8 cellular contexts compared by ENCODE assay signal in the genomic region with DNA sequence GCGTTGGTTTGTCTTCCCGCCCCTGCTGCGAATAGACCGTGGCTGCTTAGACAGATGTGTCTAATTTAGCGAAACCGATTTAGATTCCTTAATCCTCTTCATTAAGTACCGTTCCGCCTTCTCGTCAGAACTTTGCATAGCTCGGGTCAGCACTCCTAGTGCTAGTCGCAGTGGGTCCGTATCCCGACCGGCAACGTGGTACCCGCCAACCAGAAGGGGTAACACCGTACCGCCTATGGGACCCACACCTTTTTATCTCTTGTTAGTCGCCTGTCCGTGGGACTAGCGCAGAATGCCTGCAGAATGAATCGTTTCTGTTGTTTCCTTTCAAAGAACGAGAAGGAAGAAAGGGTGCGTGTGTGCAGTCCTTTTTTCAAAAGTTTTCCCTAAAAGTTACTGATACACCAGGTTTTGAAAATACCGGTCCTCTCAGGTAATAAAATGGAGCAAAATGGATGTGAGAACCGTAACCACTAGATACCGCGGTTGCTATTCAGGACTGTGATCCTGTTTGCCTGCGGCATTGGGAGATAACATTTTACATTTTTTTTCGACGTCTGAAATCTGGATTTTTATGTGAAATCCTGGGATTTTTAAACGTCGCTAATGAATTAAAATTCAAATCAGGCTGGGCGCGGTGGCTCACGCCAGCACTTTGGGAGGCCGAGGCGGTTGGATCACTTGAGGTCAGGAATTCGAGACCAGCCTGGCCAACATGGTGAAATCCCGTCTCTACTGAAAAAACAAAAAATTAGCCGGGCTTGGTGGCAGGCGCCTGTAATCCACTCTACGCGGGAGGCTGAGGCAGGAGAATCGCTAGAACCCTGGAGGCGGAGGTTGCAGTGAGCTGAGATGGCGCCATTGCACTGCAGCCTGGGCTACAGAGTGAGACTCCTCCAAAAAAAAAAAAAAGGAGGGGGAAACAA. TPM values are rescaled to one million over a fixed set of nuclear protein-coding genes. Genes with fewer than 3 reads are reported as not detected.
DNase-seq lines count a peak whose midpoint lies in the region; ATAC-seq lines count a peak whose summit lies in the region.

No MANE protein-coding gene starts in this region.

- peak overlapping the region; percentile 90 for H2AFZ ChIP-seq in GM23248

- H3K4me2 ChIP-seq in GM23248 (ENCODE audit: unreplicated experiment) = peak overlapping the region; percentile 98

- H3K9me3 Mint-ChIP-seq in natural killer cell treated with Interleukin-12 subunit alpha and Interleukin-12 subunit beta and Interleukin-15 and Interleukin-18, amount 100 ng/mL, for 72 hours = no peaks in the 10 kb centered on the region

- H3F3A ChIP-seq in GM23248 (ENCODE audit: insufficient read depth) = peaks cover 30% of the 10 kb centered on the region

- H3K9ac ChIP-seq in GM23248 (peak overlapping the region; percentile 98), duodenal mucosa (ENCODE audit: low read depth in 1 of 2, low read length in 2 of 2) (peak overlapping the region; percentile 48 to 100)

- H3K36me3 ChIP-seq in GM23248 (ENCODE audit: low read depth) (peaks cover 23% of the 10 kb centered on the region), duodenal mucosa (ENCODE audit: control insufficient read depth in 1 of 2, insufficient read depth in 2 of 2, low read length in 2 of 2) (peaks cover 20 to 24% of the 10 kb centered on the region in 2 donors)

- peak overlapping the region; percentile 92 for H3K27ac ChIP-seq in GM23248
- H3K27ac ChIP-seq in duodenal mucosa (ENCODE audit: low read depth, low read length) = peak overlapping the region; percentile 51

- 4% methylated on average over 47 of the region's 47 CpGs for WGBS in GM23248 (ENCODE audit: low coverage in 1 of 2, low lambda C conversion rate in 2 of 2, missing lambda C conversion rate in 2 of 2), 2 experiments

- peak overlapping the region; percentile 99 for H3K4me3 ChIP-seq in GM23248
- H3K4me3 ChIP-seq in duodenal mucosa (ENCODE audit: low read depth in 1 of 2, low read length in 2 of 2) = peak overlapping the region; percentile 99

- H3K27ac Mint-ChIP-seq in natural killer cell treated with Interleukin-12 subunit alpha and Interleukin-12 subunit beta and Interleukin-15 and Interleukin-18, amount 100 ng/mL, for 72 hours = peak overlapping the region; percentile 100

- H4K20me1 ChIP-seq in GM23248 (ENCODE audit: insufficient read depth) = peaks cover 20% of the 10 kb centered on the region

- H3K9me3 ChIP-seq in GM23248 (ENCODE audit: low read depth) (no peaks in the 10 kb centered on the region), duodenal mucosa (ENCODE audit: control insufficient read depth in 1 of 2, low read length in 2 of 2) (no peaks in the 10 kb centered on the region)

- H3K9me2 ChIP-seq in GM23248 (ENCODE audit: insufficient read depth) = no peaks in the 10 kb centered on the region

- H3K27me3 Mint-ChIP-seq in natural killer cell treated with Interleukin-12 subunit alpha and Interleukin-12 subunit beta and Interleukin-15 and Interleukin-18, amount 100 ng/mL, for 72 hours = peaks cover 0 to 3% of the 10 kb centered on the region in 2 donors

- peaks cover 36% of the 10 kb centered on the region for H3K36me3 Mint-ChIP-seq in natural killer cell treated with Interleukin-12 subunit alpha and Interleukin-12 subunit beta and Interleukin-15 and Interleukin-18, amount 100 ng/mL, for 72 hours

- DNase-seq in GM23248 = peak; percentile 56
- DNase-seq in MV-4-11 (lab: John Stamatoyannopoulos, UW) = peak; percentile 18
- DNase-seq in natural killer cell treated with Interleukin-12 subunit alpha and Interleukin-12 subunit beta and Interleukin-15 and Interleukin-18, amount 100 ng/mL, for 72 hours (ENCODE audit: low spot score) = no peak
- DNase-seq in stimulated activated CD4-positive, alpha-beta T cell treated with anti-CD3 and anti-CD28 coated beads, Interleukin-4, amount 100 ng/mL, for 1 hour = no peak
- no peak for DNase-seq in stimulated activated naive CD4-positive, alpha-beta T cell treated with Interleukin-2 at 50 U/mL for 16 hours (lab: John Stamatoyannopoulos, UW)
- no peak for DNase-seq in central memory CD4-positive, alpha-beta T cell

- H3K4me1 ChIP-seq in GM23248 (ENCODE audit: insufficient read depth) (peaks cover 26% of the 10 kb centered on the region), duodenal mucosa (ENCODE audit: control insufficient read depth in 1 of 2, insufficient read depth in 2 of 2, low read length in 2 of 2) (peaks cover 32% of the 10 kb centered on the region in 2 donors)

- in situ Hi-C loops in GM23248 (cut with MboI) = no loop called here

- peaks cover 55% of the 10 kb centered on the region for H3K79me2 ChIP-seq in GM23248 (ENCODE audit: insufficient read depth)

- peaks cover 34 to 50% of the 10 kb centered on the region in 2 donors for H3K4me1 Mint-ChIP-seq in natural killer cell treated with Interleukin-12 subunit alpha and Interleukin-12 subunit beta and Interleukin-15 and Interleukin-18, amount 100 ng/mL, for 72 hours (ENCODE audit: low read depth in 2 of 2)

- H3K4me3 Mint-ChIP-seq in natural killer cell treated with Interleukin-12 subunit alpha and Interleukin-12 subunit beta and Interleukin-15 and Interleukin-18, amount 100 ng/mL, for 72 hours = peak overlapping the region; percentile 100

- H3K27me3 ChIP-seq in GM23248 (replicated peaks; ENCODE audit: insufficient read depth) (no peaks in the 10 kb centered on the region), duodenal mucosa (ENCODE audit: control insufficient read depth in 1 of 2, insufficient read depth in 2 of 2, low read length in 2 of 2) (no peaks in the 10 kb centered on the region)

- ATAC-seq in GM18502 (IDR thresholded peaks at IDR 0.05; ENCODE audit: poor library complexity, unreplicated experiment) = peak; percentile 36
- ATAC-seq in natural killer cell treated with Interleukin-12 subunit alpha and Interleukin-12 subunit beta and Interleukin-15 and Interleukin-18, amount 100 ng/mL, for 72 hours = peak; percentile 32 to 34

RNA-seq across cellular contexts. Expression of a gene that starts 1.0 kb away (rescaled TPM):
- 204 and 228 TPM in 2 replicates for total RNA-seq in GM23248 (2014; rRNA removed; shearing (Covaris generic))
- 125 and 130 TPM in 2 replicates for polyA plus RNA-seq in GM23248 (2016; fragmentation: Nextera tagmentation; extraction: Ambion mirVana)
- 100 to 1,000 TPM; 327 to 426 TPM for total RNA-seq in natural killer cell treated with Interleukin-12 subunit alpha and Interleukin-12 subunit beta and Interleukin-15 and Interleukin-18, amount 100 ng/mL, for 72 hours

RNA-seq across cellular contexts. Expression of a gene that starts 20.0 kb away (rescaled TPM):
- total RNA-seq in GM23248 (2014; rRNA removed; shearing (Covaris generic)) = 45.5 and 51.9 TPM in 2 replicates
- 30.5 and 32.2 TPM in 2 replicates for polyA plus RNA-seq in GM23248 (2016; fragmentation: Nextera tagmentation; extraction: Ambion mirVana)
- total RNA-seq in natural killer cell treated with Interleukin-12 subunit alpha and Interleukin-12 subunit beta and Interleukin-15 and Interleukin-18, amount 100 ng/mL, for 72 hours = 10 to 100 TPM; 29.1 to 31.8 TPM

RNA-seq across cellular contexts. Expression of a gene that starts 52.8 kb away (rescaled TPM):
- 11.1 and 18.8 TPM in 2 replicates for total RNA-seq in GM23248 (2014; rRNA removed; shearing (Covaris generic))
- 13.6 and 15.5 TPM in 2 replicates for polyA plus RNA-seq in GM23248 (2016; fragmentation: Nextera tagmentation; extraction: Ambion mirVana)
- under 1 TPM in 1 of 2 donors, not detected in 1; 0.19 TPM for total RNA-seq in natural killer cell treated with Interleukin-12 subunit alpha and Interleukin-12 subunit beta and Interleukin-15 and Interleukin-18, amount 100 ng/mL, for 72 hours

Comparison
In these comparisons a context has a peak if more than half of its experiments do, and no peak if none do; other contexts are left out.
1. DNase-seq: peak in GM23248 (single experiment) and MV-4-11 (single experiment); none in natural killer cell treated with Interleukin-12 subunit alpha and Interleukin-12 subunit beta and Interleukin-15 and Interleukin-18, amount 100 ng/mL, for 72 hours (single experiment), stimulated activated CD4-positive, alpha-beta T cell treated with anti-CD3 and anti-CD28 coated beads, Interleukin-4, amount 100 ng/mL, for 1 hour (single experiment), stimulated activated naive CD4-positive, alpha-beta T cell treated with Interleukin-2 at 50 U/mL for 16 hours (single experiment) and central memory CD4-positive, alpha-beta T cell (single experiment).